ENCODE assay signal across 7 cellular contexts in the genomic region with DNA sequence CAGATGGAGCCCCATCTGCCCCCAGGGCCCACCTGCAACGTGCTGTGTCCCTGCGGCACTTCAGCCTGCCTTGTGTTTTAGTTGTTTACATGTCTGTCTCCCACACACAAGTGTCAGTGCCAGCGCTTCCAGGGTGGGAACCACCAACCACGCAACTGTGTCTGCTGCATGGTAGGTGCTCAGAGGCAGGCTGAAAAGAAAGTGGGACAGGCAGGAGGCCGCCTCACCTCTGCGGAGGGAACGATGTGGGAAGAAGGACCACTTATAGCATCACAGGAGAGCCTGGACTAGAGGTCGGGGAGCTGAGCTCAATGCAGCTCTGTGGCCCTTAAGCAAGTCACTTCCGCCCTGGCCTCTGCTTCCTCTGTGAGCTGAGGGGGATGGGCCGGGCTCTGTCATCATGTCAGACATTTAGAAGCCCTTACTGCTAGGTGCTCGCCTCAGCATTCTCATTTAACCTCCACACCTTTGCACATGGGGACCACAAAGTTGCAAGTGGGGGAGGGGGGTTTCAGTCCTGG. TPM values are rescaled to one million over a fixed set of nuclear protein-coding genes. Genes with fewer than 3 reads are reported as not detected.
DNase-seq lines count a peak whose midpoint lies in the region; ATAC-seq, FAIRE-seq and TF ChIP-seq lines count a peak whose summit lies in the region.

No MANE protein-coding gene starts in this region.

- no peaks in the 10 kb centered on the region for H3K27me3 ChIP-seq in H7 (ENCODE audit: control insufficient read depth, insufficient read depth, low read length)
- no peaks in the 10 kb centered on the region for H3K27me3 ChIP-seq in GM12878 (replicated peaks in 1 of 2; ENCODE audit: control insufficient read depth in 2 of 2, insufficient read depth in 2 of 2, low read length in 1 of 2)
- no peaks in the 10 kb centered on the region for H3K27me3 ChIP-seq in mucosa of rectum (ENCODE audit: control insufficient read depth in 2 of 2, insufficient read depth in 2 of 2, low read length in 2 of 2)

- TF ChIP-seq EP300 in GM12878 (IDR thresholded peaks at IDR 0.05; ENCODE audit: borderline replicate concordance in 1 of 2, control insufficient read depth in 1 of 2, low read depth in 2 of 2, low read length in 2 of 2) = no peak

- 25% methylated on average over 11 of the region's 11 CpGs for WGBS in GM12878 (ENCODE audit: insufficient coverage, insufficient replicate concordance, low lambda C conversion rate, missing lambda C conversion rate)

- intact Hi-C loops in GM12878 (cut with micrococcal nuclease; ENCODE audit: unreplicated experiment) = no loop called here

- H3K79me2 ChIP-seq in GM12878 (ENCODE audit: control insufficient read depth, insufficient read depth, low read length) = peaks cover 9% of the 10 kb centered on the region

- no peaks in the 10 kb centered on the region for H4K20me1 ChIP-seq in GM12878 (ENCODE audit: control insufficient read depth, insufficient read depth)

- H3K36me3 ChIP-seq in H7 (replicated peaks; ENCODE audit: control insufficient read depth, insufficient read depth, low read length) (no peaks in the 10 kb centered on the region; the same call in 1 of the 2 replicates), GM12878 (ENCODE audit: control insufficient read depth in 2 of 2, insufficient read depth in 2 of 2, low read length in 1 of 2) (no peaks in the 10 kb centered on the region; a peak in 2 of 4 replicates), mucosa of rectum (ENCODE audit: control insufficient read depth in 2 of 2, insufficient read depth in 2 of 2, low read length in 2 of 2) (no peaks in the 10 kb centered on the region)

- POLR2A ChIA-PET in GM12878 (lab: Charles Lee) = interaction anchor here (5.4 kb wide), 1 partner anchor 17 kb away, joined by 33 read pairs; a partner anchor contains a TSS

- DNase-seq in H7 = peak; percentile 56
- peak; percentile 60 for DNase-seq in T-helper 9 cell
- no peak for DNase-seq in GM12878 (ENCODE audit: low read depth, low spot score)
- peak; percentile 79 for DNase-seq in stimulated activated naive CD4-positive, alpha-beta T cell treated with Interleukin-2 at 50 U/mL for 16 hours (lab: John Stamatoyannopoulos, UW)
- no peak for DNase-seq in hepatic stellate cell (ENCODE audit: low spot score)
- no peak for DNase-seq in HPDE6-E6E7 (ENCODE audit: extremely low spot score)

- peaks cover 52% of the 10 kb centered on the region for H3K4me1 ChIP-seq in GM12878 (ENCODE audit: control insufficient read depth, insufficient read depth, low read length)
- peaks cover 47 to 50% of the 10 kb centered on the region in 2 donors for H3K4me1 ChIP-seq in mucosa of rectum (ENCODE audit: control insufficient read depth in 2 of 2, insufficient read depth in 2 of 2, low read length in 2 of 2)

- H3K9ac ChIP-seq in GM12878 (ENCODE audit: control insufficient read depth, insufficient read depth, low read length) (peak overlapping the region; percentile 54), mucosa of rectum (ENCODE audit: low read depth in 1 of 2, low read length in 2 of 2) (peak overlapping the region; percentile 0 to 52)

- CTCF ChIA-PET in GM12878 (lab: Yijun Ruan, JAX) = interaction anchor here (0.9 to 4.0 kb wide), 5 partner anchors 11 to 93 kb away, joined by 4 to 18 read pairs (median 6); a partner anchor contains a TSS

- no peak for TF ChIP-seq RAD21 in GM12878 (IDR thresholded peaks at IDR 0.05; ENCODE audit: insufficient read depth, low read depth, low read length)

- peak overlapping the region; percentile 39 for H3K4me2 ChIP-seq in GM12878 (ENCODE audit: control insufficient read depth, insufficient read depth)

- in situ Hi-C loops in GM12878 (cut with MboI) = no loop called here

- SMC1A ChIA-PET in GM12878 (lab: Charles Lee; ENCODE audit: uncharacterized antibody, unreplicated experiment) = interaction anchor here (1.1 to 1.9 kb wide), 3 partner anchors 22 to 37 kb away, joined by 3 to 6 read pairs (median 4); no protein-coding TSS in a partner anchor

- H3K4me3 ChIP-seq in H7 (ENCODE audit: insufficient read depth, low read depth, low read length) (no peak overlapping the region), GM12878 (peak overlapping the region; percentile 17; the same call in 1 of the 2 replicates), mucosa of rectum (ENCODE audit: low read length in 2 of 2) (peak overlapping the region in 1 of 2 donors; percentile 45)

- RAD21 ChIA-PET in GM12878 (lab: Charles Lee; ENCODE audit: unreplicated experiment) = interaction anchor here (0.7 to 6.5 kb wide), 4 partner anchors 12 to 147 kb away, joined by 3 to 35 read pairs (median 4); a partner anchor contains a TSS

- peak; percentile 21 for ATAC-seq in GM12878

- no TSS peak for BruUV-seq in GM12878 (replicated peaks; lab: Mats Ljungman, UMichigan)

- TF ChIP-seq CTCF in GM12878 (IDR thresholded peaks at IDR 0.05 in 2 of 3, conservative IDR thresholded peaks at IDR 0.05 in 1 of 3; ENCODE audit: control insufficient read depth in 2 of 3, extremely low read depth in 1 of 3, insufficient read depth in 1 of 3, low read depth in 3 of 3, low read length in 3 of 3) = no peak

- FAIRE-seq in GM12878 (lab: Jason Lieb, UNC) = peak; percentile 74

- peak; percentile 84 for TF ChIP-seq POLR2A in GM12878 (IDR thresholded peaks at IDR 0.05; ENCODE audit: low read depth, low read length)

- H3K9me3 ChIP-seq in GM12878 (replicated peaks; ENCODE audit: control insufficient read depth, insufficient read depth, low read length) (no peaks in the 10 kb centered on the region), mucosa of rectum (ENCODE audit: control insufficient read depth in 2 of 2, low read length in 2 of 2) (no peaks in the 10 kb centered on the region)

- H2AFZ ChIP-seq in GM12878 (ENCODE audit: control insufficient read depth, low read depth, low read length) = peak overlapping the region; percentile 20

- H3K27ac ChIP-seq in GM12878 (ENCODE audit: control insufficient read depth, insufficient read depth) = peak overlapping the region; percentile 83
- peak overlapping the region; percentile 55 to 86 for H3K27ac ChIP-seq in mucosa of rectum (ENCODE audit: low read depth in 2 of 2, low read length in 2 of 2)

TF ChIP-seq in GM12878, 131 proteins besides CTCF, POLR2A, EP300 and RAD21:
- TF ChIP-seq CBFB (IDR thresholded peaks at IDR 0.05; ENCODE audit: low read depth) = no peak
- peak; percentile 57 for TF ChIP-seq POLR2AphosphoS5 (IDR thresholded peaks at IDR 0.05; ENCODE audit: low read length)
- peak; percentile 43; the same call in 1 of the 2 replicates for TF ChIP-seq GABPA (IDR thresholded peaks at IDR 0.05; ENCODE audit: low read depth)
- peak; percentile 63; the same call in 1 of the 2 replicates for TF ChIP-seq SPI1 (IDR thresholded peaks at IDR 0.05; ENCODE audit: borderline replicate concordance, insufficient read depth, low read depth, low read length)
- peak; percentile 30; the same call in 1 of the 2 replicates for TF ChIP-seq CREB1 (IDR thresholded peaks at IDR 0.05; ENCODE audit: low read depth)
- 0 out of 2 replicates have a peak, but pooled peaks have one; percentile 19 for TF ChIP-seq DPF2 (IDR thresholded peaks at IDR 0.05)
- peak; percentile 60; the same call in 1 of the 2 replicates for TF ChIP-seq TAF1 (IDR thresholded peaks at IDR 0.05; ENCODE audit: borderline replicate concordance, low read depth, low read length)
- TF ChIP-seq YY1 (IDR thresholded peaks at IDR 0.05; ENCODE audit: low read depth, low read length) = 0 out of 2 replicates have a peak, but pooled peaks have one; percentile 39
- TF ChIP-seq CREM (IDR thresholded peaks at IDR 0.05; ENCODE audit: low read depth) = peak; percentile 34; the same call in 1 of the 2 replicates
- no peak for TF ChIP-seq SREBF2 (IDR thresholded peaks at IDR 0.05; ENCODE audit: low read length)
- TF ChIP-seq, protein P1, sequence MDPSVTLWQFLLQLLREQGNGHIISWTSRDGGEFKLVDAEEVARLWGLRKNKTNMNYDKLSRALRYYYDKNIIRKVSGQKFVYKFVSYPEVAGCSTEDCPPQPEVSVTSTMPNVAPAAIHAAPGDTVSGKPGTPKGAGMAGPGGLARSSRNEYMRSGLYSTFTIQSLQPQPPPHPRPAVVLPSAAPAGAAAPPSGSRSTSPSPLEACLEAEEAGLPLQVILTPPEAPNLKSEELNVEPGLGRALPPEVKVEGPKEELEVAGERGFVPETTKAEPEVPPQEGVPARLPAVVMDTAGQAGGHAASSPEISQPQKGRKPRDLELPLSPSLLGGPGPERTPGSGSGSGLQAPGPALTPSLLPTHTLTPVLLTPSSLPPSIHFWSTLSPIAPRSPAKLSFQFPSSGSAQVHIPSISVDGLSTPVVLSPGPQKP (IDR thresholded peaks at IDR 0.05; ENCODE audit: low read depth, low read length) = no peak

RNA-seq across cellular contexts. Expression of a gene that starts 17.8 kb away (rescaled TPM):
- 12.6 and 13.1 TPM in 2 replicates for total RNA-seq in H7 (2014; rRNA removed; shearing (Covaris generic))
- total RNA-seq in GM12878 (2013; cell fraction: nucleolus; rRNA removed) = 12.9 and 13.6 TPM in 2 replicates
- total RNA-seq in GM12878 (2014; rRNA removed) (1.4 and 3.2 TPM in 2 replicates), GM12878 (2014; rRNA removed; fragmentation: Illumina TruSeq; extraction: Trizol) (2.1 and 2.5 TPM in 2 replicates), GM12878 (2021) (18.3 and 21.4 TPM in 2 replicates)
- polyA plus RNA-seq in GM12878 (2011; ENCODE audit: low read depth) = 5.7 TPM
- polyA plus RNA-seq in GM12878 (2011; rRNA removed) (1.4 and 2.8 TPM in 2 replicates), GM12878 (2014; fragmentation: Illumina TruSeq; extraction: Trizol) (14.4 and 14.9 TPM in 2 replicates), GM12878 (2014; fragmentation: Nextera tagmentation; extraction: Ambion mirVana) (1 to 10 TPM in 1 of 2 experiments, under 1 TPM in 1; 0.87 to 1.1 TPM), GM12878 (2014; rRNA removed) (5.5 and 8.3 TPM in 2 replicates), GM12878 (2016; fragmentation: Nextera tagmentation; extraction: Ambion mirVana) (1 to 10 TPM; 5.4 to 7.4 TPM)
- 2.1 and 4.3 TPM in 2 replicates for polyA plus RNA-seq in GM12878 (2011; cell fraction: cytosol; rRNA removed)
- 10.2 and 13.4 TPM in 2 replicates for polyA plus RNA-seq in GM12878 (2011; cell fraction: nucleus; rRNA removed)
- 10.7 and 11.3 TPM in 2 replicates for polyA plus RNA-seq in GM12878 (2012)
- polyA minus RNA-seq in GM12878 (2011; rRNA and poly(A)+ RNA removed) = 2.8 and 4.9 TPM in 2 replicates
- 4.8 TPM in 2 replicates for polyA minus RNA-seq in GM12878 (2011; cell fraction: cytosol; rRNA and poly(A)+ RNA removed)
- 4.7 and 8.6 TPM in 2 replicates for polyA minus RNA-seq in GM12878 (2011; cell fraction: nucleus; rRNA and poly(A)+ RNA removed)

Comparison
In these comparisons a context has a peak if more than half of its experiments do, and no peak if none do; other contexts are left out.
1. DNase-seq: peak in H7 (single experiment), T-helper 9 cell (single experiment) and stimulated activated naive CD4-positive, alpha-beta T cell treated with Interleukin-2 at 50 U/mL for 16 hours (single experiment); none in GM12878 (single experiment), hepatic stellate cell (single experiment) and HPDE6-E6E7 (single experiment).